In the genomic region with DNA sequence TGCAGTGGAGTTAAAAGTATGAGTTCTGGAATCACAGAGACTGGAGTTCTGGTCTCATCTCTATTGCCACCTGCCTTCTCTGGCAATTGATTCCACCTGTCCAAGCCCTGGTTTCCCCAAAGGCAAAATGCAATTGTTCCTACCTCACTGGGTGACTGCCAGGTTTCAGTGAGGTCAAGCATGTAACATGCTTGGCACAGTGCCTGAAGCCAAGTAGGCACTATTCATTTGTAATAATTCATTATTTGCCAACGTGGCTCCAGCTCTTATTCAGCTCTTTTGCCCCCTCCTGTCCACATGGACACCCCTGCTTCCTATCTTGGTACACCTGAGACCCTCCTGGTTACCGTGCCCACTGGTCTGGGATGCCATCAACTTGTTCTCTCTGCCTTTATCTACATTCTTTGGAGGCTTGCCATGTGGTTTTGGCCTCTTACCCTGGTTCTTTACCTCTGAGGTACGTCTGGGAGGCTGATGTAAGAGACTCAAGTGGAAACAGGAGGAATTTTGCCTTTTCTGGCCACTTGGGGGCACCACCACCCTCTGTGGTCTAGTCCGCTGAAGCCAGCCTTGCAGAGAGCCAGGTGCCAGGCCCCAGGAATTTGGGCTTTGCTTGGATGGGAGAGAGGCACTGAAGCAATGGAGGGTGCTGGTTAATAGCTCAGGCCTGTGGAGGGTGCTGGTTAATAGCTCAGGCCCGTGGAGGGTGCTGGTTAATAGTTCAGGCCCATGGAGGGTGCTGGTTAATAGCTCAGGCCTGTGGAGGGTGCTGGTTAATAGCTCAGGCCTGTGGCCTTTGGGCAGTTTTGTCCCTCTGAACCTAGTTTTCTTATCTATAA, we compare ENCODE assay signal across 8 cellular contexts. TPM values are rescaled to one million over a fixed set of nuclear protein-coding genes. Genes with fewer than 3 reads are reported as not detected.
DNase-seq lines count a peak whose midpoint lies in the region; ATAC-seq and TF ChIP-seq lines count a peak whose summit lies in the region.

No MANE protein-coding gene starts in this region.

- no peaks in the 10 kb centered on the region for H3K9me3 Mint-ChIP-seq in activated naive CD8-positive, alpha-beta T cell treated with anti-CD3 and anti-CD28 coated beads, Interleukin-2, amount 50 U/mL, for 24 hours

- WGBS in psoas muscle, 3 donors: 9 to 21% (median 14%) methylated on average over 5 of the region's 5 CpGs

- no peak overlapping the region for H3K27ac ChIP-seq in left ventricle myocardium inferior (replicated peaks)
- H3K27ac ChIP-seq in psoas muscle: no peak overlapping the region

- peak; percentile 59 for ATAC-seq in activated naive CD8-positive, alpha-beta T cell treated with anti-CD3 and anti-CD28 coated beads, Interleukin-2, amount 50 U/mL, for 24 hours
- ATAC-seq in psoas muscle (peak; percentile 61 to 80 (median 70)), GM18873 (IDR thresholded peaks at IDR 0.05; ENCODE audit: low FRiP score, unreplicated experiment) (no peak), GM21528 (IDR thresholded peaks at IDR 0.05; ENCODE audit: low FRiP score, unreplicated experiment) (no peak)

- H3K4me3 Mint-ChIP-seq in activated naive CD8-positive, alpha-beta T cell treated with anti-CD3 and anti-CD28 coated beads, Interleukin-2, amount 50 U/mL, for 24 hours: peak overlapping the region; percentile 71

- peak; percentile 80 for TF ChIP-seq CTCF in left ventricle myocardium inferior (IDR thresholded peaks at IDR 0.05; ENCODE audit: borderline replicate concordance)
- TF ChIP-seq CTCF in psoas muscle (IDR thresholded peaks at IDR 0.05): peak; percentile 56

- DNase-seq in GM03348 (ENCODE audit: low spot score): peak; percentile 84
- DNase-seq in NCI-H1105 (lab: John Stamatoyannopoulos, UW): peak; percentile 97
- peak; percentile 53 for DNase-seq in SKM-1 treated with dmso at 0.1 percent for 144 hours (lab: John Stamatoyannopoulos, UW; ENCODE audit: unreplicated experiment)
- peak; percentile 78 for DNase-seq in activated naive CD8-positive, alpha-beta T cell treated with anti-CD3 and anti-CD28 coated beads, Interleukin-2, amount 50 U/mL, for 24 hours
- peak; percentile 67 for DNase-seq in left ventricle myocardium inferior
- peak; percentile 75 to 81 for DNase-seq in psoas muscle

- H3K27me3 Mint-ChIP-seq in activated naive CD8-positive, alpha-beta T cell treated with anti-CD3 and anti-CD28 coated beads, Interleukin-2, amount 50 U/mL, for 24 hours: peaks cover 33% of the 10 kb centered on the region

- no peak overlapping the region for H3K4me3 ChIP-seq in left ventricle myocardium inferior
- no peak overlapping the region for H3K4me3 ChIP-seq in psoas muscle

- intact Hi-C loops in left ventricle myocardium inferior (cut with micrococcal nuclease) (loop anchor here (5.0 kb wide), 1 partner anchor 120 kb away; no protein-coding TSS in a partner anchor), psoas muscle (cut with DNase I) (loop anchor here (1.0 to 5.0 kb wide), 3 partner anchors 65 to 121 kb away; partner anchors contain the start of gene RIMS4 (in 1 of the 2))

- H3K4me1 ChIP-seq in left ventricle myocardium inferior: peaks cover 48% of the 10 kb centered on the region
- peaks cover 11% of the 10 kb centered on the region for H3K4me1 ChIP-seq in psoas muscle

- peak overlapping the region; percentile 77 for H3K27ac Mint-ChIP-seq in activated naive CD8-positive, alpha-beta T cell treated with anti-CD3 and anti-CD28 coated beads, Interleukin-2, amount 50 U/mL, for 24 hours

- H3K9me3 ChIP-seq in left ventricle myocardium inferior (replicated peaks): no peaks in the 10 kb centered on the region
- no peaks in the 10 kb centered on the region for H3K9me3 ChIP-seq in psoas muscle

- no peaks in the 10 kb centered on the region for H3K36me3 ChIP-seq in left ventricle myocardium inferior
- H3K36me3 ChIP-seq in psoas muscle (ENCODE audit: insufficient read depth in 1 of 2, low read depth in 1 of 2): no peaks in the 10 kb centered on the region

- H3K27me3 ChIP-seq in left ventricle myocardium inferior (ENCODE audit: low read depth) (peaks cover 35% of the 10 kb centered on the region), psoas muscle (ENCODE audit: insufficient read depth in 3 of 3, low read length in 2 of 3) (peaks cover 0 to 44% (median 4%) of the 10 kb centered on the region in 3 donors)

- peaks cover 16% of the 10 kb centered on the region for H3K4me1 Mint-ChIP-seq in activated naive CD8-positive, alpha-beta T cell treated with anti-CD3 and anti-CD28 coated beads, Interleukin-2, amount 50 U/mL, for 24 hours

- H3K36me3 Mint-ChIP-seq in activated naive CD8-positive, alpha-beta T cell treated with anti-CD3 and anti-CD28 coated beads, Interleukin-2, amount 50 U/mL, for 24 hours (ENCODE audit: low read depth): no peaks in the 10 kb centered on the region

RNA-seq across cellular contexts. Expression of gene KCNK15, which starts 1.7 kb away (rescaled TPM):
- total RNA-seq in left ventricle myocardium inferior: 0.33 TPM
- total RNA-seq in psoas muscle: under 1 TPM; 0.11 to 0.79 (median 0.32) TPM
- under 1 TPM in 2 of 3 donors, not detected in 1; 0.08 to 0.23 TPM for polyA plus RNA-seq in psoas muscle

RNA-seq across cellular contexts. Expression of gene CCN5, which starts 32.2 kb away (rescaled TPM):
- total RNA-seq in left ventricle myocardium inferior (37.0 TPM), psoas muscle (10 to 100 TPM in 2 of 4 donors, 1 to 10 TPM in 2; 4.2 to 20.9 (median 9.9) TPM)
- polyA plus RNA-seq in psoas muscle: 10 to 100 TPM in 1 of 3 donors, 1 to 10 TPM in 2; 3.3 to 14.8 (median 5.1) TPM

Comparison
In these comparisons a context has a peak if more than half of its experiments do, and no peak if none do; other contexts are left out.
1. ATAC-seq: peak in activated naive CD8-positive, alpha-beta T cell treated with anti-CD3 and anti-CD28 coated beads, Interleukin-2, amount 50 U/mL, for 24 hours (single experiment) and psoas muscle (4 of 4); none in GM18873 (single experiment) and GM21528 (single experiment).
2. Peak in every context shown above with its lines, with median percentiles within 50 percentile points of each other: DNase-seq.